In genomic region chr7:35105502-35105901, GRCh38 we compare ENCODE assay signal across 7 cellular contexts.
DNase-seq lines count a peak whose midpoint lies in the region; ATAC-seq and TF ChIP-seq lines count a peak whose summit lies in the region.
"Not testable (repeated sequence)": the region's sequence is repeated elsewhere in the genome, so short reads cannot be mapped to it uniquely, and the experiment has no call there.

No MANE protein-coding gene starts in this region.

- intact Hi-C loops in Right ventricle myocardium inferior (cut with DNase I); heart left ventricle (cut with DNase I); left ventricle myocardium inferior (cut with micrococcal nuclease): not testable (repeated sequence)

- TF ChIP-seq CTCF in WERI-Rb-1 (IDR thresholded peaks at IDR 0.05; ENCODE audit: low read depth, low read length); heart left ventricle (IDR thresholded peaks at IDR 0.05); left ventricle myocardium inferior (IDR thresholded peaks at IDR 0.05; ENCODE audit: borderline replicate concordance): not testable (repeated sequence)

- not testable (repeated sequence) for ATAC-seq in Right ventricle myocardium inferior
- ATAC-seq in heart left ventricle: peak; percentile 52 to 80 (median 62)

- not testable (repeated sequence) for H3K4me3 ChIP-seq in WERI-Rb-1 (ENCODE audit: low read depth, low read length); heart left ventricle; left ventricle myocardium inferior

- not testable (repeated sequence) for H3K36me3 ChIP-seq in WERI-Rb-1, heart left ventricle, left ventricle myocardium inferior

- H3K27ac ChIP-seq in WERI-Rb-1: peak overlapping the region; percentile 60
- not testable (repeated sequence) for H3K27ac ChIP-seq in heart left ventricle; left ventricle myocardium inferior (replicated peaks)

- not testable (repeated sequence) for H3K27me3 ChIP-seq in WERI-Rb-1 (ENCODE audit: insufficient read depth, low read depth, severe bottlenecking); heart left ventricle; left ventricle myocardium inferior (ENCODE audit: low read depth)

- H3K4me1 ChIP-seq in heart left ventricle, left ventricle myocardium inferior: not testable (repeated sequence)

- H3K9me3 ChIP-seq in WERI-Rb-1 (ENCODE audit: severe bottlenecking); heart left ventricle; left ventricle myocardium inferior (replicated peaks): not testable (repeated sequence)

- 54 to 65% (median 57%) methylated on average over 1 of the region's 1 CpG for WGBS in heart left ventricle, 4 donors

- DNase-seq in NCI-H69 (lab: John Stamatoyannopoulos, UW) (peak; percentile 36), NCI-H82 treated with DMSO at 0.1 percent for 48 hours (lab: John Stamatoyannopoulos, UW; ENCODE audit: unreplicated experiment) (peak; percentile 48), SK-N-DZ (ENCODE audit: low spot score) (peak; percentile 45), WERI-Rb-1 (peak; percentile 88), Right ventricle myocardium inferior (ENCODE audit: missing footprints) (peak; percentile 17), heart left ventricle (peak in 4 of 5 donors; percentile 10 to 29 (median 22)), left ventricle myocardium inferior (peak; percentile 16)

- TF ChIP-seq POLR2A in heart left ventricle (IDR thresholded peaks at IDR 0.05): not testable (repeated sequence)

Comparison
In these comparisons a context has a peak if more than half of its experiments do, and no peak if none do; other contexts are left out.
1. DNase-seq: peak in every context shown above with its lines; median percentile 88 in WERI-Rb-1; 48 in NCI-H82 treated with DMSO at 0.1 percent for 48 hours; 45 in SK-N-DZ; 36 in NCI-H69; 22 in heart left ventricle; 17 in Right ventricle myocardium inferior; 16 in left ventricle myocardium inferior.